In genomic region chr7:127530148-127530547, GRCh38 we compare ENCODE assay signal across 22 cellular contexts.
"Had no signal": no experiment of that assay in that cellular context is flagged by ENCODE, and none has a peak within 500 bp of the region (broad histone marks: within the 10 kb centered on the region; RNA-seq: fewer than 3 reads in every experiment).

No MANE protein-coding gene starts in this region.

- DNase-seq: activated CD4-positive, alpha-beta T cell treated with anti-CD3 and anti-CD28 coated beads for 1 hour; activated CD4-positive, alpha-beta T cell treated with anti-CD3 and anti-CD28 coated beads, Interleukin-2, amount 10 ng/mL, durations not matched to agents 7 days and 5 days; activated CD8-positive, alpha-beta memory T cell treated with anti-CD3 and anti-CD28 coated beads, Interleukin-2, amount 10 ng/mL, durations not matched to agents 7 days and 5 days; activated CD8-positive, alpha-beta T cell treated with anti-CD3 and anti-CD28 coated beads, Interleukin-2, amount 10 ng/mL, durations not matched to agents 7 days and 5 days; activated effector memory CD4-positive, alpha-beta T cell treated with Interleukin-2 at 50 U/mL for 16 hours; activated naive CD4-positive, alpha-beta T cell treated with Interleukin-2 at 50 U/mL for 16 hours; activated T-cell treated with anti-CD3 and anti-CD28 coated beads, Interleukin-2, amount 50 U/mL, for 72 hours; aorta; dorsolateral prefrontal cortex; effector memory CD4-positive, alpha-beta T cell; heart left ventricle; posterior cingulate gyrus; right cardiac atrium; spleen; stimulated activated naive CD4-positive, alpha-beta T cell; T-helper 2 cell; tibial artery; upper lobe of right lung had no signal

- H3K27ac ChIP-seq: cardiac muscle cell, coronary artery, dorsolateral prefrontal cortex, heart left ventricle, spleen, suprapubic skin, tibial artery, upper lobe of right lung had no signal

- H3K27me3 ChIP-seq: upper lobe of right lung had no signal

- ATAC-seq: activated CD8-positive, alpha-beta memory T cell treated with anti-CD3 and anti-CD28 coated beads, Interleukin-2, amount 10 ng/mL, durations not matched to agents 7 days and 5 days; activated CD8-positive, alpha-beta T cell treated with anti-CD3 and anti-CD28 coated beads, Interleukin-2, amount 10 ng/mL, durations not matched to agents 7 days and 5 days; activated T-cell treated with anti-CD3 and anti-CD28 coated beads, Interleukin-2, amount 50 U/mL, for 72 hours; heart left ventricle; right cardiac atrium; upper lobe of right lung; WTC11 had no signal

- H3K4me1 ChIP-seq: heart left ventricle, spleen, suprapubic skin, tibial artery, upper lobe of right lung had no signal
